Comparison of ENCODE assay signal across 28 cellular contexts in the genomic region with DNA sequence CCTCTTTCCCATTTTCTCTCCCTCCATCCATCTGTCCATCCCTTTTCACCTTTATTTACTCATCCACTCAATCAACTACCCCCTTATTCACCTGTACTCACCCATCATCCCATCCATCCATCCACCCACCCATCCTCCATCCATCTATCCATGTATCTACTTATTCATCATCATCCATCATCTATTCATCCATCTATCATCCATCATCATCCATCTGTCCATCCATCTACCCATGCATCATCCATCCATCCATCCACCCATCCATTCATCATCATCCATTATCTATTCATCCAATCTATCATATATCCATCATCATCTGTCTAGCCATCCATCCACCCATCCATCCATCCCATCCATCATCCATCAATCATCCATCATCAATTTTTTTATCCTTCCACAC. TPM values are rescaled to one million over a fixed set of nuclear protein-coding genes. Genes with fewer than 3 reads are reported as not detected.
"Had no signal": no experiment of that assay in that cellular context is flagged by ENCODE, and none has a peak within 500 bp of the region (broad histone marks: within the 10 kb centered on the region; RNA-seq: fewer than 3 reads in every experiment).

No MANE protein-coding gene starts in this region.

- H3K9me3 ChIP-seq: esophagus muscularis mucosa, heart right ventricle, left lung, lower lobe of right lung, mucosa of descending colon had no signal

- H3K4me1 ChIP-seq: esophagus muscularis mucosa, foreskin keratinocyte, left lung, lower lobe of right lung had no signal

- FAIRE-seq: colon, endothelial cell of umbilical vein, frontal cortex, islet of Langerhans, keratinocyte had no signal

- H3K36me3 ChIP-seq: esophagus muscularis mucosa, heart right ventricle, left lung, lower lobe of right lung had no signal

- H3K27ac ChIP-seq: coronary artery, dorsolateral prefrontal cortex, esophagus muscularis mucosa, foreskin keratinocyte, heart right ventricle, left lung, lower lobe of right lung had no signal

- DNase-seq: dermis blood vessel endothelial cell; dorsolateral prefrontal cortex; effector CD4-positive, alpha-beta T cell; effector memory CD4-positive, alpha-beta T cell; foreskin keratinocyte; glutamatergic neuron; heart right ventricle; hippocampal formation; left cardiac atrium; left lung; left ventricle myocardium superior; lower lobe of right lung; mesenchymal stem cell; mucosa of descending colon had no signal

- H3K4me3 Mint-ChIP-seq: mesothelial cell of epicardium had no signal

- H3K4me3 ChIP-seq: coronary artery, dorsolateral prefrontal cortex, esophagus muscularis mucosa, heart right ventricle, left lung, lower lobe of right lung, mucosa of descending colon had no signal

- H3K9me3 Mint-ChIP-seq: mesothelial cell of epicardium had no signal

- H3K36me3 Mint-ChIP-seq: mesothelial cell of epicardium had no signal

- H3K27ac Mint-ChIP-seq: mesothelial cell of epicardium had no signal

RNA-seq across cellular contexts. Expression of gene ZNF536, which starts 48.3 kb away (rescaled TPM):
- total RNA-seq: dermis blood vessel endothelial cell, endothelial cell of umbilical vein, epithelial cell of proximal tubule, fibroblast of villous mesenchyme, foreskin keratinocyte, glomerular endothelial cell, lung microvascular endothelial cell, mesenteric fat pad, myocyte had no signal
